ENCODE assay signal across 17 cellular contexts in the genomic region with DNA sequence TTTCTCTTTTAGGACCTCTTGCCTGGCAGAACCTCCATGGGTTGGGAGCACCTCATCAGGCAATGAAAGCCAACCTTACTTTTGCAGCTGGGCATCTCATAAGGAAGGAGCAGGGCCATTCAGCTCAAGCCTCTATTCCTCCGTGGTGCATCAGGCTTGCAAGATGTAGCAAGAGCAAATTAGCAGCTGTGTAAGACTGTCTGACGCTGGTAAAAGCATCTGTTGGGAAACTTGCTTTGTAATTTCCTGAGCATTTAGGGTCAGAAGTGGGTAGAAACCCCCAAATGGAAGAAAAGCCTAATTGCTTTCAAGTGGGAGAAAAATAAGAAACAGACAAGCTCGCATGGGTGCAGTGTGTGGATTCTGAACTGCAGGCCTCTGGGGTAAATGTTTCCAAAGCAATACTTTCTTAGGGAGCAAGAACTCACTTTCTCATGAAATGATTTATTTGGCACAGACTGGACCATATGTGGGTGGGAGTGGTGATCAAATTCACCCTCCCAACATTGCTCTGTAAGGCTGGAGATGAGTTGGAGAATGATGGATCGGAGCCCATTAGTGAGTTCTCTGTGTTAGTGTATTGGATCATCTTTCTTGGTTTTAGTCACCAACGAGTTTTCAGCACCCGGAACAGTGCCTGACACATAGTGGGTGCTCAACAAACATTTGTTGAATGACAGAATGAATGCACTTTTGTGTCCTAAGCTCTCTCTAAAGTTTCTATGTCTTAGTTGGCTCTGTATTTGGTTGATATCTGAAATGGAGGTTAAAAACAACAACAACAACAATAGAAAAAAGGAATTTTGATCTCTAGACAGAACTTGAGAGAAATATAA.
DNase-seq lines count a peak whose midpoint lies in the region; ATAC-seq and TF ChIP-seq lines count a peak whose summit lies in the region.
"Had no signal": no experiment of that assay in that cellular context is flagged by ENCODE, and none has a peak within 500 bp of the region (broad histone marks: within the 10 kb centered on the region; RNA-seq: fewer than 3 reads in every experiment).

No MANE protein-coding gene starts in this region.

- no peaks in the 10 kb centered on the region for H3F3A ChIP-seq in GM23338 (replicated peaks; ENCODE audit: low read depth)

- H3K9ac ChIP-seq in mucosa of rectum (ENCODE audit: low read depth in 1 of 2, low read length in 2 of 2) = no peak overlapping the region

- peaks cover 9% of the 10 kb centered on the region for H3K9me2 ChIP-seq in GM23338 (ENCODE audit: insufficient read depth)

- H3K36me3 ChIP-seq in GM23338 (ENCODE audit: insufficient read depth) = no peaks in the 10 kb centered on the region
- no peaks in the 10 kb centered on the region for H3K36me3 ChIP-seq in mucosa of rectum (ENCODE audit: control insufficient read depth in 2 of 2, insufficient read depth in 2 of 2, low read length in 2 of 2)
- H3K36me3 ChIP-seq in effector memory CD4-positive, alpha-beta T cell (ENCODE audit: control insufficient read depth, insufficient read depth, low read length) = no peaks in the 10 kb centered on the region
- H3K36me3 ChIP-seq: WERI-Rb-1 had no signal

- no peak overlapping the region for H3K4me3 Mint-ChIP-seq in GM23338
- no peak overlapping the region for H3K4me3 Mint-ChIP-seq in endothelial cell (ENCODE audit: unreplicated experiment)
- H3K4me3 Mint-ChIP-seq: activated naive CD8-positive, alpha-beta T cell; IgD-negative memory B cell had no signal

- H4K20me1 ChIP-seq in GM23338 (replicated peaks; ENCODE audit: insufficient read depth) = no peaks in the 10 kb centered on the region

- H3K9me3 ChIP-seq in mucosa of rectum (ENCODE audit: control insufficient read depth in 2 of 2, low read length in 2 of 2) = no peaks in the 10 kb centered on the region
- no peaks in the 10 kb centered on the region for H3K9me3 ChIP-seq in effector memory CD4-positive, alpha-beta T cell (ENCODE audit: control insufficient read depth, low read length)

- peaks cover 3% of the 10 kb centered on the region for H3K27me3 Mint-ChIP-seq in GM23338 (ENCODE audit: insufficient read depth, low read depth, poor library complexity)
- peaks cover 1% of the 10 kb centered on the region for H3K27me3 Mint-ChIP-seq in endothelial cell (ENCODE audit: unreplicated experiment)

- DNase-seq in AG08395 (ENCODE audit: low spot score) (peak; percentile 51), GM23338 (ENCODE audit: low spot score) (no peak), astrocyte of the spinal cord (ENCODE audit: low read depth, low spot score) (peak; percentile 11), endothelial cell (ENCODE audit: low spot score) (no peak), SW 1271 (lab: John Stamatoyannopoulos, UW) (no peak)
- no peak for DNase-seq in effector memory CD4-positive, alpha-beta T cell
- DNase-seq: C1 segment of cervical spinal cord, DND-41, foreskin keratinocyte, NCI-H1436 treated with DMSO at 0.1 percent for 48 hours, NCI-H526 treated with DMSO at 0.1 percent for 48 hours, SHP77 treated with DMSO at 0.1 percent for 48 hours, WERI-Rb-1 had no signal

- H3K9me3 Mint-ChIP-seq in GM23338 (no peaks in the 10 kb centered on the region), endothelial cell (ENCODE audit: unreplicated experiment) (no peaks in the 10 kb centered on the region)

- H3K4me1 Mint-ChIP-seq in GM23338 (peaks cover 7% of the 10 kb centered on the region; the same call in 2 of the 3 replicates), endothelial cell (ENCODE audit: unreplicated experiment) (no peaks in the 10 kb centered on the region)

- TF ChIP-seq CTCF in GM23338 (conservative IDR thresholded peaks at IDR 0.05; ENCODE audit: low read depth in 2 of 2) = no peak
- no peak for TF ChIP-seq CTCF in astrocyte of the spinal cord (IDR thresholded peaks at IDR 0.05; ENCODE audit: low read depth, low read length)
- TF ChIP-seq CTCF in endothelial cell (IDR thresholded peaks at IDR 0.05; ENCODE audit: unreplicated experiment) = no peak

- in situ Hi-C loops in astrocyte of the spinal cord (cut with HindIII; ENCODE audit: low sequenced_read_pairs) = no loop called here

- H3K4me3 ChIP-seq in GM23338 (no peak overlapping the region), astrocyte of the spinal cord (ENCODE audit: low read depth, low read length) (no peak overlapping the region), mucosa of rectum (ENCODE audit: low read length in 2 of 2) (no peak overlapping the region)
- H3K4me3 ChIP-seq in effector memory CD4-positive, alpha-beta T cell (ENCODE audit: insufficient read depth, low read depth, low read length, poor library complexity, severe bottlenecking) = no peak overlapping the region

- H3K27ac Mint-ChIP-seq in GM23338 = no peak overlapping the region
- no peak overlapping the region for H3K27ac Mint-ChIP-seq in endothelial cell (ENCODE audit: unreplicated experiment)
- H3K27ac Mint-ChIP-seq: activated naive CD8-positive, alpha-beta T cell; IgD-negative memory B cell had no signal

- H3K36me3 Mint-ChIP-seq in GM23338 (ENCODE audit: low read depth) = no peaks in the 10 kb centered on the region; the same call in 2 of the 3 replicates
- no peaks in the 10 kb centered on the region for H3K36me3 Mint-ChIP-seq in endothelial cell (ENCODE audit: low read depth, unreplicated experiment)
- H3K36me3 Mint-ChIP-seq: activated naive CD8-positive, alpha-beta T cell had no signal

- ATAC-seq in GM23338 (no peak), HG02885 (IDR thresholded peaks at IDR 0.05; ENCODE audit: poor library complexity, unreplicated experiment) (no peak)
- ATAC-seq: foreskin keratinocyte had no signal

- no peak overlapping the region for H3K4me2 ChIP-seq in GM23338

- no peak overlapping the region for H3K27ac ChIP-seq in GM23338 (ENCODE audit: low read depth)
- peak overlapping the region; percentile 33 to 35 for H3K27ac ChIP-seq in mucosa of rectum (ENCODE audit: low read depth in 2 of 2, low read length in 2 of 2)
- no peak overlapping the region for H3K27ac ChIP-seq in effector memory CD4-positive, alpha-beta T cell (ENCODE audit: insufficient read depth, low read length, poor library complexity, severe bottlenecking)
- H3K27ac ChIP-seq: foreskin keratinocyte, WERI-Rb-1 had no signal

- H3K4me1 ChIP-seq in GM23338 (ENCODE audit: insufficient read depth) = no peaks in the 10 kb centered on the region
- no peaks in the 10 kb centered on the region for H3K4me1 ChIP-seq in mucosa of rectum (ENCODE audit: control insufficient read depth in 2 of 2, insufficient read depth in 2 of 2, low read length in 2 of 2)
- no peaks in the 10 kb centered on the region for H3K4me1 ChIP-seq in effector memory CD4-positive, alpha-beta T cell (ENCODE audit: control insufficient read depth, insufficient read depth, low read length, poor library complexity, severe bottlenecking)
- H3K4me1 ChIP-seq: foreskin keratinocyte had no signal

- H3K79me2 ChIP-seq in GM23338 (replicated peaks; ENCODE audit: insufficient read depth) = no peaks in the 10 kb centered on the region

- H3K27me3 ChIP-seq in GM23338 (ENCODE audit: insufficient read depth) (no peaks in the 10 kb centered on the region), mucosa of rectum (ENCODE audit: control insufficient read depth in 2 of 2, insufficient read depth in 2 of 2, low read length in 2 of 2) (no peaks in the 10 kb centered on the region)
- H3K27me3 ChIP-seq in effector memory CD4-positive, alpha-beta T cell (replicated peaks; ENCODE audit: control insufficient read depth, insufficient read depth, low read length, poor library complexity, severe bottlenecking) = no peaks in the 10 kb centered on the region
- H3K27me3 ChIP-seq: foreskin keratinocyte had no signal

- H2AFZ ChIP-seq in GM23338 = no peak overlapping the region

TF ChIP-seq in GM23338, 12 proteins besides CTCF, POLR2A, EP300 and RAD21:
- TF ChIP-seq POLR2AphosphoS5 (IDR thresholded peaks at IDR 0.05; ENCODE audit: low read depth) = no peak
- TF ChIP-seq, protein P1, sequence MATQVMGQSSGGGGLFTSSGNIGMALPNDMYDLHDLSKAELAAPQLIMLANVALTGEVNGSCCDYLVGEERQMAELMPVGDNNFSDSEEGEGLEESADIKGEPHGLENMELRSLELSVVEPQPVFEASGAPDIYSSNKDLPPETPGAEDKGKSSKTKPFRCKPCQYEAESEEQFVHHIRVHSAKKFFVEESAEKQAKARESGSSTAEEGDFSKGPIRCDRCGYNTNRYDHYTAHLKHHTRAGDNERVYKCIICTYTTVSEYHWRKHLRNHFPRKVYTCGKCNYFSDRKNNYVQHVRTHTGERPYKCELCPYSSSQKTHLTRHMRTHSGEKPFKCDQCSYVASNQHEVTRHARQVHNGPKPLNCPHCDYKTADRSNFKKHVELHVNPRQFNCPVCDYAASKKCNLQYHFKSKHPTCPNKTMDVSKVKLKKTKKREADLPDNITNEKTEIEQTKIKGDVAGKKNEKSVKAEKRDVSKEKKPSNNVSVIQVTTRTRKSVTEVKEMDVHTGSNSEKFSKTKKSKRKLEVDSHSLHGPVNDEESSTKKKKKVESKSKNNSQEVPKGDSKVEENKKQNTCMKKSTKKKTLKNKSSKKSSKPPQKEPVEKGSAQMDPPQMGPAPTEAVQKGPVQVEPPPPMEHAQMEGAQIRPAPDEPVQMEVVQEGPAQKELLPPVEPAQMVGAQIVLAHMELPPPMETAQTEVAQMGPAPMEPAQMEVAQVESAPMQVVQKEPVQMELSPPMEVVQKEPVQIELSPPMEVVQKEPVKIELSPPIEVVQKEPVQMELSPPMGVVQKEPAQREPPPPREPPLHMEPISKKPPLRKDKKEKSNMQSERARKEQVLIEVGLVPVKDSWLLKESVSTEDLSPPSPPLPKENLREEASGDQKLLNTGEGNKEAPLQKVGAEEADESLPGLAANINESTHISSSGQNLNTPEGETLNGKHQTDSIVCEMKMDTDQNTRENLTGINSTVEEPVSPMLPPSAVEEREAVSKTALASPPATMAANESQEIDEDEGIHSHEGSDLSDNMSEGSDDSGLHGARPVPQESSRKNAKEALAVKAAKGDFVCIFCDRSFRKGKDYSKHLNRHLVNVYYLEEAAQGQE (IDR thresholded peaks at IDR 0.05; ENCODE audit: unreplicated experiment) = peak; percentile 53

Comparison
In these comparisons a context has a peak if more than half of its experiments do, and no peak if none do; other contexts are left out.
1. DNase-seq: peak in AG08395 (single experiment) and astrocyte of the spinal cord (single experiment); none in GM23338 (single experiment), effector memory CD4-positive, alpha-beta T cell (0 of 3), endothelial cell (single experiment) and SW 1271 (0 of 2).
2. H3K27ac ChIP-seq: peak in mucosa of rectum (2 of 2); none in GM23338 (single experiment) and effector memory CD4-positive, alpha-beta T cell (single experiment).